Comparison of ENCODE assay signal across 28 cellular contexts in genomic region chr17:37706446-37706845, GRCh38. TPM values are rescaled to one million over a fixed set of nuclear protein-coding genes. Genes with fewer than 3 reads are reported as not detected.
"Had no signal": no experiment of that assay in that cellular context is flagged by ENCODE, and none has a peak within 500 bp of the region (broad histone marks: within the 10 kb centered on the region; RNA-seq: fewer than 3 reads in every experiment).

No MANE protein-coding gene starts in this region.

- H3K4me3 ChIP-seq: esophagus muscularis mucosa, heart left ventricle, lower lobe of right lung, upper lobe of right lung had no signal

- ATAC-seq: activated CD4-positive, CD25-positive, alpha-beta regulatory T cell treated with anti-CD3 and anti-CD28 coated beads, Interleukin-2, amount 50 U/mL, for 24 hours; activated CD8-positive, alpha-beta memory T cell treated with anti-CD3 and anti-CD28 coated beads, Interleukin-2, amount 10 ng/mL, durations not matched to agents 7 days and 5 days; activated CD8-positive, alpha-beta T cell treated with anti-CD3 and anti-CD28 coated beads for 36 hours; heart left ventricle; left colon; lower lobe of right lung; naive thymus-derived CD4-positive, alpha-beta T cell; stimulated activated naive CD8-positive, alpha-beta T cell treated with anti-CD3 and anti-CD28 coated beads, Interleukin-15, Interleukin-2, amounts not matched to agents 100 U/mL and 50 U/mL, for 24 hours; T-helper 17 cell; upper lobe of right lung had no signal

- DNase-seq: activated CD4-positive, alpha-beta T cell treated with anti-CD3 and anti-CD28 coated beads, Interleukin-2, amount 10 ng/mL, durations not matched to agents 24 days and 14 days; activated CD8-positive, alpha-beta memory T cell treated with anti-CD3 and anti-CD28 coated beads, Interleukin-2, amount 10 ng/mL, durations not matched to agents 7 days and 5 days; activated CD8-positive, alpha-beta T cell treated with anti-CD3 and anti-CD28 coated beads for 36 hours; activated effector memory CD4-positive, alpha-beta T cell treated with anti-CD3 and anti-CD28 coated beads, Interleukin-2, amount 50 U/mL, for 16 hours; activated naive CD4-positive, alpha-beta T cell treated with anti-CD3 and anti-CD28 coated beads, Interleukin-2, amount 10 ng/mL, durations not matched to agents 7 days and 5 days; activated T-cell treated with anti-CD3 and anti-CD28 coated beads for 4 hours; anterior cingulate cortex; brain microvascular endothelial cell; caudate nucleus; dermis blood vessel endothelial cell; effector CD8-positive, alpha-beta T cell; heart left ventricle; islet precursor cell; left colon; lower lobe of right lung; naive thymus-derived CD4-positive, alpha-beta T cell; occipital lobe; posterior cingulate gyrus; stimulated activated CD4-positive, alpha-beta T cell treated with anti-CD3 and anti-CD28 coated beads, Interleukin-12 subunit alpha, Interleukin-12 subunit beta, amount 100 ng/mL, for 4 hours; stimulated activated CD4-positive, alpha-beta T cell treated with anti-CD3 and anti-CD28 coated beads, Interleukin-4, amount 100 ng/mL, for 4 hours; stimulated activated naive CD8-positive, alpha-beta T cell treated with anti-CD3 and anti-CD28 coated beads, Interleukin-15, Interleukin-2, amounts not matched to agents 100 U/mL and 50 U/mL, for 24 hours; T-helper 17 cell; upper lobe of right lung had no signal

- FAIRE-seq: endothelial cell of umbilical vein had no signal

- H3K36me3 ChIP-seq: brain microvascular endothelial cell, esophagus muscularis mucosa, heart left ventricle, lower lobe of right lung, upper lobe of right lung had no signal

- H3K4me1 ChIP-seq: esophagus muscularis mucosa, heart left ventricle, lower lobe of right lung, upper lobe of right lung had no signal

- H3K9me3 ChIP-seq: esophagus muscularis mucosa, heart left ventricle, lower lobe of right lung, upper lobe of right lung had no signal

- H3K27me3 ChIP-seq: brain microvascular endothelial cell, upper lobe of right lung had no signal

- H3K27ac ChIP-seq: brain microvascular endothelial cell, esophagus muscularis mucosa, heart left ventricle, lower lobe of right lung, upper lobe of right lung had no signal

RNA-seq across cellular contexts. Expression of gene HNF1B, which starts 38.4 kb away (rescaled TPM):
- total RNA-seq: endothelial cell of umbilical vein, esophagus muscularis mucosa, heart left ventricle, neural crest cell, occipital lobe, subcutaneous adipose tissue, T-helper 17 cell had no signal
- polyA plus RNA-seq: endothelial cell of umbilical vein; heart left ventricle; naive thymus-derived CD4-positive, alpha-beta T cell had no signal
